Comparison of ENCODE assay signal across 8 cellular contexts in the genomic region with DNA sequence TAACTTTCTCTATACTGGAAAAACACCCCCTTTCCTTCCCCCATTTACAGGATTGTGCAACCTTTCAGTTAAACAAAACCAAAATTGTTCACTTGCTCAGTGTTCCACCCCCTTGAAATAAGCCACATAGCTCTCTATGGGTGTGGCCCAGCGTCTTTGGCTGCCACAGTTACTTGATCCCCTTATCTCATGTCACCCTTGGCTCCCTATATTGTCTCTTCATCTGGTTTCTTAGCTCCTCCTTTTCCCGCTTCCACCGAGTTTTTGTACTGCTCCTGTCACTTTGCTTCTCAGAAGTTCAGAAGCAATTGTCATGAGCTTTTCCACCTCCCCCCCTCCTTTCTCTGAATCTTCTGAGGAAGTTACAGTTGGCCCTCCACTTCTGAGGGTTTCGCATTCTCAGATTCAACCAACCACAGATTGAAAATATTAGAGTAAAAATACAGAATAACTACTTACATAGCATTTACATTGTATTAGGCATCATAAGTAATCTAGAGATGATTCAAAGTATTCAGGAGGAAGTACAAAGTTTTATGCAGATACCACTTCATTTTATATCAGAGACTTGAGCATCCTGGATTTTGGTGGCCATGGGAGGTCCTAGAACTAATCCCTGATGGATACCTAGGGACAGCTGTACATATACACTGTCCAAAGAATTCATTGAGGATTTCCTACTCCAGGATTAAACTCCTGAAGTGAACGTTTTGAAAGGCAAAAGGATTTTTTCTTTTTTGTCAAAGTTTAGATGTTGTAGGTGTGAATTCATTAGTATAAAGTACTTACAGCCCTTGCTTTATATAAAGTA.
DNase-seq lines count a peak whose midpoint lies in the region; ATAC-seq and TF ChIP-seq lines count a peak whose summit lies in the region.

No MANE protein-coding gene starts in this region.

- H3K4me2 ChIP-seq in H9 (ENCODE audit: insufficient read depth, insufficient read length, low read length), result no peak overlapping the region

- TF ChIP-seq CTCF in endodermal cell (conservative IDR thresholded peaks at IDR 0.05), result no peak
- no peak for TF ChIP-seq CTCF in H9 (conservative IDR thresholded peaks at IDR 0.05)

- H3K9ac ChIP-seq in endodermal cell (ENCODE audit: extremely low read depth, low read length, poor library complexity, severe bottlenecking), result no peak overlapping the region
- H3K9ac ChIP-seq in skeletal muscle tissue (ENCODE audit: low read depth in 1 of 3, low read length in 3 of 3), result no peak overlapping the region
- H3K9ac ChIP-seq in H9 (ENCODE audit: extremely low read depth, insufficient read length, low read length), result no peak overlapping the region

- no peaks in the 10 kb centered on the region for H3K79me1 ChIP-seq in H9 (ENCODE audit: insufficient read depth, low read depth, low read length, poor library complexity, severe bottlenecking)

- no peaks in the 10 kb centered on the region for H3K9me3 Mint-ChIP-seq in activated CD8-positive, alpha-beta memory T cell treated with anti-CD3 and anti-CD28 coated beads, Interleukin-2, amount 10 ng/mL, durations not matched to agents 7 days and 5 days (ENCODE audit: low read depth)
- H3K9me3 Mint-ChIP-seq in endodermal cell (no peaks in the 10 kb centered on the region), H9 (no peaks in the 10 kb centered on the region)

- no peak overlapping the region for H4K91ac ChIP-seq in H9 (ENCODE audit: insufficient read length, low read depth, low read length)

- peak overlapping the region; percentile 62 for H3K4me3 Mint-ChIP-seq in activated CD8-positive, alpha-beta memory T cell treated with anti-CD3 and anti-CD28 coated beads, Interleukin-2, amount 10 ng/mL, durations not matched to agents 7 days and 5 days
- H3K4me3 Mint-ChIP-seq in endodermal cell, result no peak overlapping the region
- no peak overlapping the region for H3K4me3 Mint-ChIP-seq in H9

- H3K27me3 ChIP-seq in endodermal cell (ENCODE audit: control insufficient read depth, insufficient read depth, low read length, poor library complexity, severe bottlenecking), result no peaks in the 10 kb centered on the region
- H3K27me3 ChIP-seq in skeletal muscle tissue (ENCODE audit: control insufficient read depth in 3 of 3, insufficient read depth in 3 of 3, low read length in 3 of 3), result no peaks in the 10 kb centered on the region
- no peaks in the 10 kb centered on the region for H3K27me3 ChIP-seq in H9 (ENCODE audit: insufficient read depth, low read length)

- peaks cover 83% of the 10 kb centered on the region for H3K4me1 Mint-ChIP-seq in activated CD8-positive, alpha-beta memory T cell treated with anti-CD3 and anti-CD28 coated beads, Interleukin-2, amount 10 ng/mL, durations not matched to agents 7 days and 5 days
- H3K4me1 Mint-ChIP-seq in endodermal cell, result peaks cover 43% of the 10 kb centered on the region
- H3K4me1 Mint-ChIP-seq in H9, result peaks cover 17 to 29% of the 10 kb centered on the region in 2 experiments

- no peak overlapping the region for H2BK5ac ChIP-seq in H9 (ENCODE audit: insufficient read length, low read length)

- no peak overlapping the region for H2BK15ac ChIP-seq in H9 (ENCODE audit: low read depth, low read length)

- peak; percentile 83 for DNase-seq in activated CD8-positive, alpha-beta memory T cell treated with anti-CD3 and anti-CD28 coated beads, Interleukin-2, amount 10 ng/mL, durations not matched to agents 7 days and 5 days
- no peak for DNase-seq in activated CD8-positive, alpha-beta memory T cell treated with anti-CD3 and anti-CD28 coated beads for 24 hours
- DNase-seq in RPMI7951 (ENCODE audit: low read depth) (peak; percentile 21), endodermal cell (peak; percentile 63), H9 (no peak), NCI-H345 (lab: John Stamatoyannopoulos, UW) (no peak)

- peak overlapping the region; percentile 97 for H3K27ac Mint-ChIP-seq in activated CD8-positive, alpha-beta memory T cell treated with anti-CD3 and anti-CD28 coated beads, Interleukin-2, amount 10 ng/mL, durations not matched to agents 7 days and 5 days
- no peak overlapping the region for H3K27ac Mint-ChIP-seq in endodermal cell
- peak overlapping the region in 1 of 3 experiments; percentile 27; a peak in 2 of 7 replicates for H3K27ac Mint-ChIP-seq in H9

- 50% methylated on average over 2 to 3 of the region's 5 CpGs for WGBS in endodermal cell (ENCODE audit: insufficient coverage in 1 of 2, insufficient read length in 1 of 2), 2 experiments
- WGBS in H9 (ENCODE audit: extremely low coverage, insufficient read length, low lambda C conversion rate), result no CpG with 5 or more reads among the region's 5 CpGs

- no peak overlapping the region for H4K5ac ChIP-seq in H9 (ENCODE audit: insufficient read length, low read depth, low read length)

- H3K79me2 ChIP-seq in H9 (ENCODE audit: insufficient read depth, low read length), result no peaks in the 10 kb centered on the region; the same call in 1 of the 2 replicates

- H3K56ac ChIP-seq in H9 (ENCODE audit: insufficient read length, low read depth, low read length), result no peak overlapping the region

- peaks cover 16% of the 10 kb centered on the region for H3K4me1 ChIP-seq in endodermal cell (ENCODE audit: control insufficient read depth, insufficient read depth, low read length)
- peaks cover 0 to 9% (median 6%) of the 10 kb centered on the region in 3 donors for H3K4me1 ChIP-seq in skeletal muscle tissue (ENCODE audit: control insufficient read depth in 3 of 3, insufficient read depth in 3 of 3, low read length in 3 of 3)
- peaks cover 3% of the 10 kb centered on the region; the same call in 1 of the 2 replicates for H3K4me1 ChIP-seq in H9 (ENCODE audit: insufficient read depth, low read length)

- H3T11ph ChIP-seq in H9 (ENCODE audit: low read length), result no peak overlapping the region

- H2BK120ac ChIP-seq in H9 (ENCODE audit: low read depth, low read length, poor library complexity, severe bottlenecking), result no peak overlapping the region

- no peaks in the 10 kb centered on the region for H3K9me3 ChIP-seq in endodermal cell (ENCODE audit: control insufficient read depth, low read length)
- no peaks in the 10 kb centered on the region for H3K9me3 ChIP-seq in skeletal muscle tissue (ENCODE audit: control insufficient read depth in 3 of 3, low read length in 3 of 3)
- H3K9me3 ChIP-seq in H9 (ENCODE audit: control insufficient read depth, low read depth, low read length), result no peaks in the 10 kb centered on the region

- no peak overlapping the region for H2AK5ac ChIP-seq in H9 (ENCODE audit: insufficient read length, low read length)

- H3K36me3 ChIP-seq in endodermal cell (ENCODE audit: control insufficient read depth, insufficient read depth, low read length) (no peaks in the 10 kb centered on the region), skeletal muscle tissue (ENCODE audit: control insufficient read depth in 3 of 3, insufficient read depth in 3 of 3, low read length in 3 of 3) (no peaks in the 10 kb centered on the region)

- no peak overlapping the region for H4K8ac ChIP-seq in H9 (replicated peaks; ENCODE audit: insufficient read length, low read depth, low read length)

- H2BK12ac ChIP-seq in H9 (ENCODE audit: insufficient read length, low read depth, low read length), result no peak overlapping the region

- no peak overlapping the region for H3K18ac ChIP-seq in H9 (ENCODE audit: insufficient read length, low read depth, low read length)

- no peak overlapping the region for H2BK20ac ChIP-seq in H9 (ENCODE audit: low read depth, low read length, poor library complexity, severe bottlenecking)

- H3K27me3 Mint-ChIP-seq in activated CD8-positive, alpha-beta memory T cell treated with anti-CD3 and anti-CD28 coated beads, Interleukin-2, amount 10 ng/mL, durations not matched to agents 7 days and 5 days, result no peaks in the 10 kb centered on the region
- H3K27me3 Mint-ChIP-seq in endodermal cell (ENCODE audit: insufficient read depth) (no peaks in the 10 kb centered on the region), H9 (ENCODE audit: low read depth) (no peaks in the 10 kb centered on the region)

- CTCF ChIA-PET in activated CD8-positive, alpha-beta memory T cell treated with anti-CD3 and anti-CD28 coated beads, Interleukin-2, amount 10 ng/mL, durations not matched to agents 7 days and 5 days (lab: Charles Lee), result interaction anchor here (0.8 to 1.8 kb wide), 8 partner anchors 9 to 604 kb away, joined by 3 to 12 read pairs (median 4); no protein-coding TSS in a partner anchor

- H4K20me1 ChIP-seq in H9 (ENCODE audit: control insufficient read depth, insufficient read depth, insufficient read length), result no peaks in the 10 kb centered on the region

- H3K4me3 ChIP-seq in endodermal cell (ENCODE audit: low read length) (peak overlapping the region; percentile 19), skeletal muscle tissue (ENCODE audit: low read length in 3 of 3) (no peak overlapping the region)

- H3K14ac ChIP-seq in H9 (ENCODE audit: insufficient read depth, low read length), result no peak overlapping the region

- H3K27ac ChIP-seq in endodermal cell (ENCODE audit: low read depth, low read length), result no peak overlapping the region
- H3K27ac ChIP-seq in skeletal muscle tissue (ENCODE audit: low read depth, low read length), result peak overlapping the region; percentile 1
- no peak overlapping the region for H3K27ac ChIP-seq in H9 (ENCODE audit: insufficient read length, low read depth, low read length)

- ATAC-seq in activated CD8-positive, alpha-beta memory T cell treated with anti-CD3 and anti-CD28 coated beads, Interleukin-2, amount 10 ng/mL, durations not matched to agents 7 days and 5 days, result peak; percentile 83
- peak; percentile 56 for ATAC-seq in HG02885 (IDR thresholded peaks at IDR 0.05; ENCODE audit: poor library complexity, unreplicated experiment)

- H3K23me2 ChIP-seq in H9 (ENCODE audit: insufficient read length, low read depth, low read length, poor library complexity, severe bottlenecking), result no peaks in the 10 kb centered on the region

- peaks cover 12% of the 10 kb centered on the region for H3K36me3 Mint-ChIP-seq in activated CD8-positive, alpha-beta memory T cell treated with anti-CD3 and anti-CD28 coated beads, Interleukin-2, amount 10 ng/mL, durations not matched to agents 7 days and 5 days
- H3K36me3 Mint-ChIP-seq in endodermal cell (ENCODE audit: low read depth), result no peaks in the 10 kb centered on the region
- no peaks in the 10 kb centered on the region; a peak in 1 of 7 replicates for H3K36me3 Mint-ChIP-seq in H9 (ENCODE audit: insufficient read depth in 1 of 3, low read depth in 3 of 3)

- no peak overlapping the region for H3K4ac ChIP-seq in H9 (ENCODE audit: low read depth, low read length)

- H3K23ac ChIP-seq in H9 (ENCODE audit: insufficient read length, low read depth, low read length), result no peak overlapping the region

- no peak overlapping the region for H2AFZ ChIP-seq in H9 (ENCODE audit: low read length)

Comparison
In these comparisons a context has a peak if more than half of its experiments do, and no peak if none do; other contexts are left out.
1. DNase-seq: peak in activated CD8-positive, alpha-beta memory T cell treated with anti-CD3 and anti-CD28 coated beads, Interleukin-2, amount 10 ng/mL, durations not matched to agents 7 days and 5 days (single experiment), RPMI7951 (single experiment) and endodermal cell (single experiment); none in activated CD8-positive, alpha-beta memory T cell treated with anti-CD3 and anti-CD28 coated beads for 24 hours (single experiment), H9 (single experiment) and NCI-H345 (single experiment).